ENCODE assay signal across 1 cellular context in genomic region chr2:61017003-61017555, GRCh38.
TF ChIP-seq lines count a peak whose summit lies in the region.

No MANE protein-coding gene starts in this region.

TF ChIP-seq in GM23338, 12 proteins besides CTCF, POLR2A, EP300 and RAD21 (continued from another document):
- TF ChIP-seq REST (IDR thresholded peaks at IDR 0.05; ENCODE audit: unreplicated experiment) (no peak), JUNB (IDR thresholded peaks at IDR 0.05; ENCODE audit: unreplicated experiment) (no peak), CREB1 (CRISPR knock-in tag; IDR thresholded peaks at IDR 0.05; ENCODE audit: low read depth) (peak; percentile 75), STAT1 (IDR thresholded peaks at IDR 0.05; ENCODE audit: unreplicated experiment) (no peak), ETS1 (IDR thresholded peaks at IDR 0.05) (peak; percentile 29; the same call in 1 of the 2 replicates), EZH2phosphoT487 (IDR thresholded peaks at IDR 0.05; ENCODE audit: unreplicated experiment) (no peak)
